In the genomic region with DNA sequence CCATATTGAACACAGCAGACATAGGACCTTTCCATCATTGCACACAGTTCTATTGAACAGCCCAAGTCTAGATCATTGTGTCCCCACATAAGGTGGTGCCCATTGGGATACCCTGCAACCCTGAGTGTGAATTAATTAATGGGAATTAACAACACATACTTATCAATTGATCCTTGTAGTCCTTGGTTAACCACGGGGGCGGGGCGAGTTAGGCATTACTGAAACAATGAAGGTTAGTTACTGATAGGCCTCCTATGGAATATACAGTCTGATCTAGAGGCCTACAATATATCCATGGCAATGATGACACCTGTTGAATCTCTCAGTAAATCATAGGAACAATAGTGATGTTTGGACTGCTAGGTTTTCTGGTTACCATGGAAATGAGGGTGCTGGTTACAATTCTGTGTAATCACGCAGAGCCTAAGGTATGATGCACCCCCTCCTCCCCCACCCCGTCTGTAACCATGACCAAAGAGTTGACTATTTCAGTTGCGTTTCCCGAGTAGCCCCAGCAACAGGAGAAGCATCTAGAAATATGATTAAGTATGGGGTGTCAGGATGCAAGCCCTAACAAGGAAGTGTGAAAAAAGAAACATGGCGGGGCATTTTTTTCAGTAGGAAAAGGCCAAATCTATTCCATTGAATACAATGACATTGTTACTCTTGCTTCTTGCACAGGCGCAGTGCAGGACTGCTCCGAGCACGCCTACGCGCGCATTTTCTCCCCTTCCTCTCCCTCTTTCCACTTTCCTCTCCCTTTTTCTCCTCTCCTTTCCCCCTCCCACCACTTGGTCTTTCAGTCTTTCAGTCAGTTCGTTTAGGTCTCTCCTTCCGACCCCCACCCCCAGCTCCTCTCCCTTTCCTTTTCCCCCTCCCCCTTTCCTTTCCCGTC, we compare ENCODE assay signal across 8 cellular contexts. TPM values are rescaled to one million over a fixed set of nuclear protein-coding genes. Genes with fewer than 3 reads are reported as not detected.
A peak's percentile ranks its signal among the peaks of the same experiment; 100 is the strongest.
DNase-seq lines count a peak whose midpoint lies in the region; ATAC-seq and TF ChIP-seq lines count a peak whose summit lies in the region.

No MANE protein-coding gene starts in this region.

- no peaks in the 10 kb centered on the region for H3K9me3 Mint-ChIP-seq in activated CD4-positive, alpha-beta memory T cell treated with anti-CD3 and anti-CD28 coated beads, Interleukin-2, amount 10 ng/mL, durations not matched to agents 7 days and 5 days

- H3K4me1 ChIP-seq in KMS-11 (ENCODE audit: low read depth, poor library complexity, severe bottlenecking) = peaks cover 31% of the 10 kb centered on the region
- H3K4me1 ChIP-seq in neutrophil (ENCODE audit: control insufficient read depth in 1 of 2, insufficient read depth in 1 of 2, low read depth in 1 of 2, low read length in 1 of 2) = peaks cover 13 to 22% of the 10 kb centered on the region in 2 experiments
- peaks cover 10% of the 10 kb centered on the region for H3K4me1 ChIP-seq in vagina

- peaks cover 18% of the 10 kb centered on the region; the same call in 1 of the 2 replicates for H4K20me1 ChIP-seq in KMS-11 (ENCODE audit: insufficient read depth)

- H3K4me3 Mint-ChIP-seq in activated CD4-positive, alpha-beta memory T cell treated with anti-CD3 and anti-CD28 coated beads, Interleukin-2, amount 10 ng/mL, durations not matched to agents 7 days and 5 days = peak overlapping the region; percentile 97

- H3K9ac ChIP-seq in KMS-11 = peak overlapping the region; percentile 92

- TF ChIP-seq CTCF in KMS-11 (conservative IDR thresholded peaks at IDR 0.05; ENCODE audit: low read depth, low read length) (no peak), neutrophil (IDR thresholded peaks at IDR 0.05) (no peak), vagina (IDR thresholded peaks at IDR 0.05) (no peak)

- no peak for TF ChIP-seq POLR2A in vagina (IDR thresholded peaks at IDR 0.05)

- H2AFZ ChIP-seq in KMS-11 (ENCODE audit: low read depth) = peak overlapping the region; percentile 83

- intact Hi-C loops in vagina (cut with DNase I) = no loop called here

- DNase-seq in GM03348 (ENCODE audit: low spot score) = peak; percentile 49
- peak; percentile 44 for DNase-seq in activated CD4-positive, alpha-beta memory T cell treated with anti-CD3 and anti-CD28 coated beads, Interleukin-2, amount 10 ng/mL, durations not matched to agents 7 days and 5 days
- no peak for DNase-seq in vagina (ENCODE audit: extremely low spot score in 2 of 2)
- DNase-seq in NCI-H1092 (lab: John Stamatoyannopoulos, UW) = no peak

- POLR2A ChIA-PET in activated CD4-positive, alpha-beta memory T cell treated with anti-CD3 and anti-CD28 coated beads, Interleukin-2, amount 10 ng/mL, durations not matched to agents 7 days and 5 days (lab: Charles Lee) = interaction anchor here (0.7 to 2.4 kb wide), 21 partner anchors 10 to 1149 kb away, joined by 3 to 45 read pairs (median 4); partner anchors contain the start of genes CXorf65, IGBP1, IL2RG and MED12

- H3K4me2 ChIP-seq in KMS-11 = peak overlapping the region; percentile 81

- no peaks in the 10 kb centered on the region for H3K36me3 ChIP-seq in KMS-11 (ENCODE audit: insufficient read depth)
- no peaks in the 10 kb centered on the region for H3K36me3 ChIP-seq in neutrophil
- H3K36me3 ChIP-seq in vagina = no peaks in the 10 kb centered on the region

- H3K4me3 ChIP-seq in KMS-11 (IDR thresholded peaks at IDR 0.05; ENCODE audit: insufficient read depth, low read depth, low read length) (no peak overlapping the region), neutrophil (ENCODE audit: low read depth in 1 of 2, low read length in 1 of 2) (peak overlapping the region; percentile 69 to 76), vagina (peak overlapping the region; percentile 43 to 65)

- H3K36me3 Mint-ChIP-seq in activated CD4-positive, alpha-beta memory T cell treated with anti-CD3 and anti-CD28 coated beads, Interleukin-2, amount 10 ng/mL, durations not matched to agents 7 days and 5 days (ENCODE audit: low read depth) = peaks cover 17% of the 10 kb centered on the region

- peak overlapping the region; percentile 79 for H3K27ac ChIP-seq in KMS-11
- peak overlapping the region; percentile 90 for H3K27ac ChIP-seq in neutrophil
- H3K27ac ChIP-seq in vagina = peak overlapping the region; percentile 85

- peaks cover 4% of the 10 kb centered on the region for H3K27me3 Mint-ChIP-seq in activated CD4-positive, alpha-beta memory T cell treated with anti-CD3 and anti-CD28 coated beads, Interleukin-2, amount 10 ng/mL, durations not matched to agents 7 days and 5 days

- ATAC-seq in GM21529 (IDR thresholded peaks at IDR 0.05; ENCODE audit: unreplicated experiment) = peak; percentile 27
- peak; percentile 67 for ATAC-seq in esophagus mucosa

- H3K27me3 ChIP-seq in KMS-11 (ENCODE audit: insufficient read depth, low read depth) (no peaks in the 10 kb centered on the region), neutrophil (no peaks in the 10 kb centered on the region), vagina (no peaks in the 10 kb centered on the region)

- H3K79me2 ChIP-seq in KMS-11 (ENCODE audit: insufficient read depth, low read depth) = peaks cover 41% of the 10 kb centered on the region

- H3K9me3 ChIP-seq in neutrophil = no peaks in the 10 kb centered on the region
- H3K9me3 ChIP-seq in vagina = no peaks in the 10 kb centered on the region

- H3K27ac Mint-ChIP-seq in activated CD4-positive, alpha-beta memory T cell treated with anti-CD3 and anti-CD28 coated beads, Interleukin-2, amount 10 ng/mL, durations not matched to agents 7 days and 5 days = peak overlapping the region; percentile 99

- CTCF ChIA-PET in activated CD4-positive, alpha-beta memory T cell treated with anti-CD3 and anti-CD28 coated beads, Interleukin-2, amount 10 ng/mL, durations not matched to agents 7 days and 5 days (lab: Charles Lee) = interaction anchor here (0.8 to 1.9 kb wide), 11 partner anchors 9 to 826 kb away, joined by 3 to 11 read pairs (median 4); partner anchors contain the start of genes SNX12, TAF1 and ZMYM3

- peaks cover 15% of the 10 kb centered on the region for H3K4me1 Mint-ChIP-seq in activated CD4-positive, alpha-beta memory T cell treated with anti-CD3 and anti-CD28 coated beads, Interleukin-2, amount 10 ng/mL, durations not matched to agents 7 days and 5 days

RNA-seq across cellular contexts. Expression of gene NONO, which starts 0.7 kb away (rescaled TPM):
- 100 to 1,000 TPM; 376 to 400 TPM for total RNA-seq in activated CD4-positive, alpha-beta memory T cell treated with anti-CD3 and anti-CD28 coated beads, Interleukin-2, amount 10 ng/mL, durations not matched to agents 7 days and 5 days
- total RNA-seq in esophagus mucosa = 192 TPM
- total RNA-seq in vagina = 171 TPM

RNA-seq across cellular contexts. Expression of gene ITGB1BP2, which starts 18.8 kb away (rescaled TPM):
- total RNA-seq in activated CD4-positive, alpha-beta memory T cell treated with anti-CD3 and anti-CD28 coated beads, Interleukin-2, amount 10 ng/mL, durations not matched to agents 7 days and 5 days = 1 to 10 TPM; 2.9 to 4.4 TPM
- total RNA-seq in esophagus mucosa = 0.56 TPM
- total RNA-seq in vagina = 1.7 TPM

RNA-seq across cellular contexts. Expression of gene ZMYM3, which starts 28.8 kb away (rescaled TPM):
- 10 to 100 TPM; 21.5 to 22.2 TPM for total RNA-seq in activated CD4-positive, alpha-beta memory T cell treated with anti-CD3 and anti-CD28 coated beads, Interleukin-2, amount 10 ng/mL, durations not matched to agents 7 days and 5 days
- total RNA-seq in esophagus mucosa (8.5 TPM), vagina (27.0 TPM)

RNA-seq across cellular contexts. Expression of gene GJB1, which starts 59.7 kb away (rescaled TPM):
- not detected for total RNA-seq in activated CD4-positive, alpha-beta memory T cell treated with anti-CD3 and anti-CD28 coated beads, Interleukin-2, amount 10 ng/mL, durations not matched to agents 7 days and 5 days
- total RNA-seq in esophagus mucosa = 0.12 TPM
- not detected for total RNA-seq in vagina

Comparison
In these comparisons a context has a peak if more than half of its experiments do, and no peak if none do; other contexts are left out.
1. DNase-seq: peak in GM03348 (single experiment) and activated CD4-positive, alpha-beta memory T cell treated with anti-CD3 and anti-CD28 coated beads, Interleukin-2, amount 10 ng/mL, durations not matched to agents 7 days and 5 days (single experiment); none in vagina (0 of 2) and NCI-H1092 (single experiment).
2. Peak in every context shown above with its lines, with median percentiles within 50 percentile points of each other: H3K27ac ChIP-seq.